Comparison of ENCODE assay signal across 1 cellular context in genomic region chr3:113832477-113833164, GRCh38.
A peak's percentile ranks its signal among the peaks of the same experiment; 100 is the strongest.
TF ChIP-seq lines count a peak whose summit lies in the region.

No MANE protein-coding gene starts in this region.

TF ChIP-seq in GM12878, 131 proteins besides CTCF, POLR2A, EP300 and RAD21 (continued from another document):
- TF ChIP-seq IRF5 (IDR thresholded peaks at IDR 0.05; ENCODE audit: borderline replicate concordance) (no peak), PML (IDR thresholded peaks at IDR 0.05; ENCODE audit: low read length) (peak; percentile 44; the same call in 1 of the 2 replicates), ATF3 (IDR thresholded peaks at IDR 0.05; ENCODE audit: borderline replicate concordance, extremely low read depth, low read depth, low read length) (no peak), WRNIP1 (IDR thresholded peaks at IDR 0.05; ENCODE audit: borderline replicate concordance, low read depth, low read length) (no peak), CREB1 (IDR thresholded peaks at IDR 0.05; ENCODE audit: low read depth) (peak; percentile 32; the same call in 1 of the 2 replicates), NRF1 (conservative IDR thresholded peaks at IDR 0.05; ENCODE audit: low read depth, low read length) (no peak), NFXL1 (IDR thresholded peaks at IDR 0.05; ENCODE audit: borderline replicate concordance) (no peak), ATF7 (IDR thresholded peaks at IDR 0.05; ENCODE audit: low read depth) (peak; percentile 59; the same call in 1 of the 2 replicates), TCF7 (IDR thresholded peaks at IDR 0.05; ENCODE audit: borderline replicate concordance) (peak; percentile 71), RELB (IDR thresholded peaks at IDR 0.05; ENCODE audit: low read depth) (peak; percentile 76), BCL11A (IDR thresholded peaks at IDR 0.05; ENCODE audit: low read depth, low read length) (0 out of 2 replicates have a peak, but pooled peaks have one; percentile 55), MEF2A (IDR thresholded peaks at IDR 0.05; ENCODE audit: insufficient read depth, low read depth, low read length) (peak; percentile 77), FOXM1 (IDR thresholded peaks at IDR 0.05; ENCODE audit: low read depth, low read length) (peak; percentile 84), JUNB (IDR thresholded peaks at IDR 0.05) (peak; percentile 84), TCF3 (IDR thresholded peaks at IDR 0.05; ENCODE audit: borderline replicate concordance, insufficient read depth, low read depth, low read length) (no peak), ZNF207 (IDR thresholded peaks at IDR 0.05; ENCODE audit: borderline replicate concordance) (no peak), IKZF1 (conservative IDR thresholded peaks at IDR 0.05) (peak; percentile 47; the same call in 1 of the 2 replicates), CREM (IDR thresholded peaks at IDR 0.05; ENCODE audit: low read depth) (peak; percentile 74), ZNF384 (IDR thresholded peaks at IDR 0.05; ENCODE audit: borderline replicate concordance, low read depth, low read length) (peak; percentile 57; the same call in 1 of the 2 replicates), ETV6 (conservative IDR thresholded peaks at IDR 0.05 in 1 of 2, IDR thresholded peaks at IDR 0.05 in 1 of 2; ENCODE audit: borderline replicate concordance in 1 of 2, low read depth in 1 of 2) (peak in 1 of 2 experiments; percentile 87; a peak in 2 of 4 replicates), MTA2 (IDR thresholded peaks at IDR 0.05; ENCODE audit: low read depth) (peak; percentile 52), NR2F1 (conservative IDR thresholded peaks at IDR 0.05) (peak; percentile 67), TARDBP (IDR thresholded peaks at IDR 0.05; ENCODE audit: borderline replicate concordance) (peak; percentile 23; the same call in 1 of the 2 replicates), KLF5 (IDR thresholded peaks at IDR 0.05; ENCODE audit: partially characterized antibody) (no peak), BCLAF1 (IDR thresholded peaks at IDR 0.05) (no peak), CBFB (IDR thresholded peaks at IDR 0.05; ENCODE audit: low read depth) (peak; percentile 45; the same call in 1 of the 2 replicates), BCL3 (IDR thresholded peaks at IDR 0.05; ENCODE audit: borderline replicate concordance, insufficient read depth, low read depth, low read length, poor library complexity, severe bottlenecking) (peak; percentile 51)
